8 cellular contexts compared by ENCODE assay signal in the genomic region with DNA sequence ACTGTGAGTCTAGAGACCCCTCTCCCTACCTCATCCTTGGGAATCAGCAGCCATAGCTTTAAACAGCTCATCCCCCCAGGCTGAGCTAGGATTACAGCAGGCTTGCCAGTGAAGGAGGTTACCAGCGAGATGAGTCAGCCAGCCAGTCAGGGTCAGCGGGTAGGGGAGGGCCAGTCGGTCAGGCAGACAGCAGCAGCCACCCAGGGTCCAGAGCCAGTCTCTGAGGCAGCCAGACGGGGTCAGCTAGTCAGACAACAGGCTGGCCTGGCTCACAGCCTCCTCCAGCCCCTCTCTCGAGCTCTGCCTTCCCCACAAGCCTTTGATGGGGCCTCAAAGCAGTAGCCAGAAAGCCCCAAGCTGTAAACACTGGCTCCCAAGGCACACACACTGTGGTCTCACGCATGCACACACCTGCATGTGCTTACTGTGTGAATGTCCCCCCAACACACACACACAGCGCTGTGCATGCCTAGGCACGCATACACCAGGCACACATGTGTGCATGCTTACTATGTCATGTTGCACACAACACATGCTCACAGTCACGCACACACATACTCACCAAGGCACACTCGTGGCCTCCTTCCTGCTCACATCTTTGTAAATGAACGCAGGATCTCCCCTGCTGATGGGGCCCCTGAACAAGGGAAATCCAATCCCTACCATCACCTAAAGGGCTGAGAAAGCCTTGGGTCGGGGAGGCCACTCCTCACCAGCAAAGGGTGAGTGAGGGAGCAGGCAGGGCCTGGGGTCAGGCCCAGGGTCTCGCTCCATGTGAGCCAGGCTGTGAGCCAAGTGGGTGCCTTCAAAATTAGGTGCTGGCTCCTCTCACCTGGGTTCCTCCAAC. TPM values are rescaled to one million over a fixed set of nuclear protein-coding genes. Genes with fewer than 3 reads are reported as not detected.
DNase-seq lines count a peak whose midpoint lies in the region; ATAC-seq and TF ChIP-seq lines count a peak whose summit lies in the region.
"Had no signal": no experiment of that assay in that cellular context is flagged by ENCODE, and none has a peak within 500 bp of the region (broad histone marks: within the 10 kb centered on the region; RNA-seq: fewer than 3 reads in every experiment).

No MANE protein-coding gene starts in this region.

- no peak overlapping the region for H2AFZ ChIP-seq in PC-9

- TF ChIP-seq CTCF in PC-9 (conservative IDR thresholded peaks at IDR 0.05), result no peak

- H3K9me3 ChIP-seq in PC-9 (ENCODE audit: insufficient read depth, low read depth), result no peaks in the 10 kb centered on the region

- no peaks in the 10 kb centered on the region for H3K27me3 ChIP-seq in PC-9 (ENCODE audit: insufficient read depth, low read depth)

- no peaks in the 10 kb centered on the region for H3K36me3 ChIP-seq in PC-9 (ENCODE audit: low read depth)

- H3K79me2 ChIP-seq in PC-9 (ENCODE audit: low read depth), result no peaks in the 10 kb centered on the region

- intact Hi-C loops in PC-9 (cut with micrococcal nuclease; ENCODE audit: unreplicated experiment), result no loop called here

- H3K27ac ChIP-seq in PC-9, result peak overlapping the region; percentile 50

- POLR2A ChIA-PET in PC-9 (lab: Charles Lee; ENCODE audit: unreplicated experiment), result interaction anchor here (0.5 kb wide), 1 partner anchor 34 kb away, joined by 3 read pairs; no protein-coding TSS in a partner anchor

- no peak for ATAC-seq in GM21423 (IDR thresholded peaks at IDR 0.05; ENCODE audit: unreplicated experiment)

- peak overlapping the region; percentile 66 for H3K4me2 ChIP-seq in PC-9

- no TSS peak for BruUV-seq in PC-9 (replicated peaks; lab: Mats Ljungman, UMichigan)

- H3K9me2 ChIP-seq in PC-9 (ENCODE audit: insufficient read depth), result no peaks in the 10 kb centered on the region

- CTCF ChIA-PET in PC-9 (lab: Charles Lee), result no interaction called here

- H3F3A ChIP-seq in PC-9 (ENCODE audit: insufficient read depth, low read depth), result no peaks in the 10 kb centered on the region

- H3K4me3 ChIP-seq in PC-9 (no peak overlapping the region; the same call in 1 of the 2 replicates), skeletal muscle cell (ENCODE audit: low read depth, low read length) (no peak overlapping the region)

- DNase-seq in GM04504 (ENCODE audit: low read depth) (peak; percentile 26), PC-9 (peak; percentile 77 to 81), fibroblast of gingiva (ENCODE audit: low read depth) (peak; percentile 49), skeletal muscle cell (ENCODE audit: low read depth) (peak; percentile 54), NCI-H1092 treated with DMSO at 0.1 percent for 48 hours (lab: John Stamatoyannopoulos, UW) (no peak)
- no peak for DNase-seq in activated effector memory CD4-positive, alpha-beta T cell treated with anti-CD3 and anti-CD28 coated beads, Interleukin-2, amount 50 U/mL, for 16 hours
- DNase-seq: activated CD4-positive, CD25-positive, alpha-beta regulatory T cell had no signal

- peaks cover 25% of the 10 kb centered on the region for H3K4me1 ChIP-seq in PC-9 (replicated peaks; ENCODE audit: insufficient read depth)

- no peaks in the 10 kb centered on the region for H4K20me1 ChIP-seq in PC-9 (ENCODE audit: insufficient read depth)

RNA-seq across cellular contexts. Expression of gene CPLX2, which starts 28.2 kb away (rescaled TPM):
- not detected in 2 replicates for total RNA-seq in PC-9 (2021)

Comparison
In these comparisons a context has a peak if more than half of its experiments do, and no peak if none do; other contexts are left out.
1. DNase-seq: peak in GM04504 (single experiment), PC-9 (2 of 2), fibroblast of gingiva (single experiment) and skeletal muscle cell (single experiment); none in activated effector memory CD4-positive, alpha-beta T cell treated with anti-CD3 and anti-CD28 coated beads, Interleukin-2, amount 50 U/mL, for 16 hours (single experiment) and NCI-H1092 treated with DMSO at 0.1 percent for 48 hours (single experiment).